ENCODE assay signal across 19 cellular contexts in the genomic region with DNA sequence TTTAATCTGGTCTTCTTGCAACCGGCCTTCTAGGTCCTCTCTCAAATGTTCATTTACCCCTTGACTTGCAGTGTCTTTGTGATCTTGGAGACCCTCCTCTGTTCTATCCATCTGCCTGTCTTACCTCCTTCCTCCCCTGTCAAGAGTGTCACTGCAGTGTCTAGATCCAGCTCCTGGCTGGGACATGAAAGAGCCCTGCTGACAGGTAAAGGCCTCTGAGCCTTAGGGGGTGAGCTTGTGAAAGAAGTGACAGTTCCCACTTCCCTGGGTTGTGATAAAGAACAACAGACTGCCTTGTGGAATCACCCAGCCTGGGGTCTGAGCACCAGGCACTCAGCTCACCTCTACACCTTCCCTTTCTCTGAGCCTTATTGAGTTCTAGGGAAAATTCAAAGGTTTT.
"Had no signal": no experiment of that assay in that cellular context is flagged by ENCODE, and none has a peak within 500 bp of the region (broad histone marks: within the 10 kb centered on the region; RNA-seq: fewer than 3 reads in every experiment).

No MANE protein-coding gene starts in this region.

- H3K36me3 ChIP-seq: right lobe of liver, stomach had no signal

- H3K9ac ChIP-seq: parathyroid adenoma had no signal

- H3K27ac ChIP-seq: foreskin keratinocyte, parathyroid adenoma, right lobe of liver had no signal

- H2AFZ ChIP-seq: parathyroid adenoma had no signal

- H3K9me3 Mint-ChIP-seq: dendritic cell treated with granulocyte-macrophage colony-stimulating factor and Interleukin-4, amounts not matched to agents 40 ng/mL and 50 ng/mL, for 4 days; natural killer cell; stimulated activated naive B cell treated with anti-CD40 and anti-IgM and Interleukin-4, amounts not matched to agents 10 μg/mL and 1 μg/mL and 100 μg/mL, for 72 hours; type B pancreatic cell had no signal

- H3K36me3 Mint-ChIP-seq: natural killer cell; stimulated activated naive B cell treated with anti-CD40 and anti-IgM and Interleukin-4, amounts not matched to agents 10 μg/mL and 1 μg/mL and 100 μg/mL, for 72 hours; type B pancreatic cell had no signal

- H3K79me2 ChIP-seq: parathyroid adenoma had no signal

- H3K27me3 Mint-ChIP-seq: dendritic cell treated with granulocyte-macrophage colony-stimulating factor and Interleukin-4, amounts not matched to agents 40 ng/mL and 50 ng/mL, for 4 days; stimulated activated naive B cell treated with anti-CD40 and anti-IgM and Interleukin-4, amounts not matched to agents 10 μg/mL and 1 μg/mL and 100 μg/mL, for 72 hours; type B pancreatic cell had no signal

- H3K4me1 ChIP-seq: foreskin keratinocyte, parathyroid adenoma, psoas muscle, right lobe of liver had no signal

- ATAC-seq: foreskin keratinocyte; natural killer cell; stimulated activated naive B cell treated with anti-CD40 and anti-IgM and Interleukin-4, amounts not matched to agents 10 μg/mL and 1 μg/mL and 100 μg/mL, for 72 hours had no signal

- H3K4me3 ChIP-seq: mucosa of descending colon, psoas muscle, right lobe of liver, stomach had no signal

- H3K4me3 Mint-ChIP-seq: dendritic cell treated with granulocyte-macrophage colony-stimulating factor and Interleukin-4, amounts not matched to agents 40 ng/mL and 50 ng/mL, for 4 days; natural killer cell; stimulated activated naive B cell treated with anti-CD40 and anti-IgM and Interleukin-4, amounts not matched to agents 10 μg/mL and 1 μg/mL and 100 μg/mL, for 72 hours; type B pancreatic cell had no signal

- H3K27ac Mint-ChIP-seq: dendritic cell treated with granulocyte-macrophage colony-stimulating factor and Interleukin-4, amounts not matched to agents 40 ng/mL and 50 ng/mL, for 4 days; natural killer cell; stimulated activated naive B cell treated with anti-CD40 and anti-IgM and Interleukin-4, amounts not matched to agents 10 μg/mL and 1 μg/mL and 100 μg/mL, for 72 hours; type B pancreatic cell had no signal

- FAIRE-seq: endothelial cell of umbilical vein, kidney, urothelium cell line had no signal

- H3K9me3 ChIP-seq: mucosa of descending colon, psoas muscle, right lobe of liver, stomach had no signal

- H3K27me3 ChIP-seq: foreskin keratinocyte, right lobe of liver, stomach had no signal

- DNase-seq: erythroblast; foreskin keratinocyte; mammary epithelial cell; natural killer cell; retina; stimulated activated CD4-positive, alpha-beta T cell treated with anti-CD3 and anti-CD28 coated beads, Interleukin-2, amount 100 ng/mL, for 24 hours; stimulated activated CD4-positive, alpha-beta T cell treated with anti-CD3 and anti-CD28 coated beads, Interleukin-4, amount 100 ng/mL, for 4 hours; stimulated activated naive B cell treated with anti-CD40 and anti-IgM and Interleukin-4, amounts not matched to agents 10 μg/mL and 1 μg/mL and 100 μg/mL, for 72 hours; substantia nigra had no signal

- H3K4me1 Mint-ChIP-seq: natural killer cell; stimulated activated naive B cell treated with anti-CD40 and anti-IgM and Interleukin-4, amounts not matched to agents 10 μg/mL and 1 μg/mL and 100 μg/mL, for 72 hours had no signal
